29 cellular contexts compared by ENCODE assay signal in the genomic region with DNA sequence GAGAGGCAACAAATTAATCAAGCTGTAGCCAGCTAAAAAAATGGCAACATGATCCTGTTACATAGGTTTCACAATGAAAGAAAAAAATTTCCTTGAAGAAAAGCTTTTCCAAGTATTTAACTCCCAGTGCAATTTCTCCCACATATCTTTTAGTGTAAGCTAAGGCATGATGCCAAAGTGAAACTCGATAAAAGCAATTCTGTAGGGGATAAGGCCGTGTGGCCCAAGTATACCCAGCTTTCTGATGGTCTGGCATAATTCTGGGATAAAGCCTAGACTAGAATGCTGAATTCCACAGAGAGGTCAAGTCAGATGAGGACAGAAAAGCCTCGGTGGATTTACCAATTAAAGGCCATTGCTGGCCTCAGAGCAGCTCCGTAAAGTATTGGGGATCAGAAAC. TPM values are rescaled to one million over a fixed set of nuclear protein-coding genes. Genes with fewer than 3 reads are reported as not detected.
DNase-seq lines count a peak whose midpoint lies in the region; ATAC-seq and TF ChIP-seq lines count a peak whose summit lies in the region.
"Had no signal": no experiment of that assay in that cellular context is flagged by ENCODE, and none has a peak within 500 bp of the region (broad histone marks: within the 10 kb centered on the region; RNA-seq: fewer than 3 reads in every experiment).

No MANE protein-coding gene starts in this region.

- H3K36me3 Mint-ChIP-seq in activated naive CD8-positive, alpha-beta T cell: peaks cover 2% of the 10 kb centered on the region
- peaks cover 3% of the 10 kb centered on the region for H3K36me3 Mint-ChIP-seq in activated naive CD8-positive, alpha-beta T cell treated with anti-CD3 and anti-CD28 coated beads for 36 hours
- H3K36me3 Mint-ChIP-seq in chondrocyte (ENCODE audit: low read depth): peaks cover 3% of the 10 kb centered on the region
- H3K36me3 Mint-ChIP-seq in natural killer cell treated with Interleukin-12 subunit alpha and Interleukin-12 subunit beta and Interleukin-15 and Interleukin-18, amount 100 ng/mL, for 72 hours: no peaks in the 10 kb centered on the region

- no peak overlapping the region for H3K9ac ChIP-seq in mesenchymal stem cell (ENCODE audit: low read length)
- peak overlapping the region in 2 of 3 donors; percentile 9 to 17 for H3K9ac ChIP-seq in skeletal muscle tissue (ENCODE audit: low read depth in 1 of 3, low read length in 3 of 3)

- no peak overlapping the region for H2BK15ac ChIP-seq in mesenchymal stem cell (ENCODE audit: low read depth, poor library complexity, severe bottlenecking)

- no peak overlapping the region for H2BK5ac ChIP-seq in mesenchymal stem cell (ENCODE audit: low read depth, low read length, poor library complexity, severe bottlenecking)

- H3K36me3 ChIP-seq in mesenchymal stem cell (ENCODE audit: control insufficient read depth in 1 of 2, insufficient read depth in 2 of 2, low read depth in 1 of 2, low read length in 2 of 2) (peaks cover 0 to 11% of the 10 kb centered on the region in 2 experiments), skeletal muscle tissue (ENCODE audit: control insufficient read depth in 3 of 3, insufficient read depth in 3 of 3, low read length in 3 of 3) (peaks cover 2 to 6% (median 2%) of the 10 kb centered on the region in 3 donors), transverse colon (peaks cover 0 to 5% (median 0%) of the 10 kb centered on the region in 4 donors)

- H3K23ac ChIP-seq in mesenchymal stem cell (ENCODE audit: low read length in 2 of 2): no peak overlapping the region

- H3K9me3 ChIP-seq in mesenchymal stem cell (ENCODE audit: control insufficient read depth, low read length) (no peaks in the 10 kb centered on the region), skeletal muscle tissue (ENCODE audit: control insufficient read depth in 3 of 3, low read length in 3 of 3) (no peaks in the 10 kb centered on the region), transverse colon (no peaks in the 10 kb centered on the region)
- H3K9me3 ChIP-seq: left lung, neutrophil, testis had no signal

- no peak overlapping the region for H4K8ac ChIP-seq in mesenchymal stem cell (ENCODE audit: low read length)

- intact Hi-C loops in transverse colon (cut with DNase I; ENCODE audit: low total_unique reads): no loop called here

- peaks cover 18% of the 10 kb centered on the region for H3K79me1 ChIP-seq in mesenchymal stem cell (replicated peaks; ENCODE audit: low read length, poor library complexity, severe bottlenecking)

- WGBS in mesenchymal stem cell: 95% methylated on average over 4 of the region's 4 CpGs
- WGBS in transverse colon (ENCODE audit: low coverage in 1 of 2), 2 donors: 79 to 83% methylated on average over 4 of the region's 4 CpGs

- H2AK5ac ChIP-seq in mesenchymal stem cell (ENCODE audit: low read length, severe bottlenecking): peak overlapping the region; percentile 56

- no peak for TF ChIP-seq EP300 in transverse colon (IDR thresholded peaks at IDR 0.05; ENCODE audit: low read depth)

- no peaks in the 10 kb centered on the region for H3K27me3 ChIP-seq in mesenchymal stem cell (ENCODE audit: control insufficient read depth in 1 of 2, insufficient read depth in 1 of 2, low read length in 2 of 2)
- no peaks in the 10 kb centered on the region for H3K27me3 ChIP-seq in skeletal muscle tissue (ENCODE audit: control insufficient read depth in 3 of 3, insufficient read depth in 3 of 3, low read length in 3 of 3)
- H3K27me3 ChIP-seq in transverse colon: no peaks in the 10 kb centered on the region
- H3K27me3 ChIP-seq: left lung, neutrophil, testis had no signal

- H3K27me3 Mint-ChIP-seq in activated naive CD8-positive, alpha-beta T cell: no peaks in the 10 kb centered on the region
- H3K27me3 Mint-ChIP-seq in activated naive CD8-positive, alpha-beta T cell treated with anti-CD3 and anti-CD28 coated beads for 36 hours: no peaks in the 10 kb centered on the region
- H3K27me3 Mint-ChIP-seq in chondrocyte (ENCODE audit: low read depth): no peaks in the 10 kb centered on the region
- no peaks in the 10 kb centered on the region for H3K27me3 Mint-ChIP-seq in natural killer cell treated with Interleukin-12 subunit alpha and Interleukin-12 subunit beta and Interleukin-15 and Interleukin-18, amount 100 ng/mL, for 72 hours
- H3K27me3 Mint-ChIP-seq: brain; CD4-positive, CD25-positive, alpha-beta regulatory T cell; memory B cell had no signal

- in situ Hi-C loops in transverse colon (cut with MboI; ENCODE audit: low pct_ligation_motif_present in 1 of 4, low pct_unique_long_range_greater_than_20kb in 1 of 4, low sequenced_read_pairs in 3 of 4): no loop called here

- DNase-seq in activated naive CD8-positive, alpha-beta T cell treated with anti-CD3 and anti-CD28 coated beads for 36 hours: no peak
- no peak for DNase-seq in chondrocyte (ENCODE audit: low spot score)
- DNase-seq in mesenchymal stem cell: no peak
- no peak for DNase-seq in natural killer cell treated with Interleukin-12 subunit alpha and Interleukin-12 subunit beta and Interleukin-15 and Interleukin-18, amount 100 ng/mL, for 72 hours (ENCODE audit: low spot score)
- no peak for DNase-seq in transverse colon
- DNase-seq: activated CD4-positive, alpha-beta T cell treated with anti-CD3 and anti-CD28 coated beads, Interleukin-2, amount 50 U/mL, for 1 hour; activated CD4-positive, CD25-positive, alpha-beta regulatory T cell; activated naive CD4-positive, alpha-beta T cell; activated T-cell treated with anti-CD3 and anti-CD28 coated beads, Interleukin-2, amount 50 U/mL, for 1 hour; amniotic stem cell; CD4-positive, CD25-positive, alpha-beta regulatory T cell; cerebellar nuclear complex; GOT3; left lung; NCI-H1417; NCI-H2029 treated with DMSO at 0.1 percent for 48 hours; NCI-H524; NK-92 treated with Interleukin-12 subunit alpha and Interleukin-12 subunit beta, amount 100 ng/mL, for 24 hours; PC-3; stimulated activated naive CD4-positive, alpha-beta T cell; testis had no signal

- no peak overlapping the region for H3K4me3 Mint-ChIP-seq in activated naive CD8-positive, alpha-beta T cell
- H3K4me3 Mint-ChIP-seq in activated naive CD8-positive, alpha-beta T cell treated with anti-CD3 and anti-CD28 coated beads for 36 hours: no peak overlapping the region
- no peak overlapping the region for H3K4me3 Mint-ChIP-seq in chondrocyte (ENCODE audit: unreplicated experiment)
- H3K4me3 Mint-ChIP-seq in natural killer cell treated with Interleukin-12 subunit alpha and Interleukin-12 subunit beta and Interleukin-15 and Interleukin-18, amount 100 ng/mL, for 72 hours: no peak overlapping the region
- H3K4me3 Mint-ChIP-seq: brain, memory B cell had no signal

- ATAC-seq in natural killer cell treated with Interleukin-12 subunit alpha and Interleukin-12 subunit beta and Interleukin-15 and Interleukin-18, amount 100 ng/mL, for 72 hours: no peak
- ATAC-seq in HG03565 (IDR thresholded peaks at IDR 0.05; ENCODE audit: unreplicated experiment): no peak
- ATAC-seq: left lung, PC-3 had no signal

- H3K4me1 Mint-ChIP-seq in activated naive CD8-positive, alpha-beta T cell (ENCODE audit: low read depth): peaks cover 47% of the 10 kb centered on the region
- H3K4me1 Mint-ChIP-seq in activated naive CD8-positive, alpha-beta T cell treated with anti-CD3 and anti-CD28 coated beads for 36 hours: peaks cover 22% of the 10 kb centered on the region
- peaks cover 50% of the 10 kb centered on the region for H3K4me1 Mint-ChIP-seq in chondrocyte (ENCODE audit: low read depth)
- H3K4me1 Mint-ChIP-seq in natural killer cell treated with Interleukin-12 subunit alpha and Interleukin-12 subunit beta and Interleukin-15 and Interleukin-18, amount 100 ng/mL, for 72 hours (ENCODE audit: low read depth in 2 of 2): peaks cover 37 to 42% of the 10 kb centered on the region in 2 donors

- H3K27ac ChIP-seq in mesenchymal stem cell (ENCODE audit: low read length, poor library complexity, severe bottlenecking): no peak overlapping the region
- no peak overlapping the region for H3K27ac ChIP-seq in skeletal muscle tissue (ENCODE audit: low read depth, low read length)
- H3K27ac ChIP-seq in transverse colon: no peak overlapping the region
- H3K27ac ChIP-seq: 22Rv1, left lung, neutrophil, skin epidermis had no signal

- no peak overlapping the region for H3K18ac ChIP-seq in mesenchymal stem cell (ENCODE audit: low read depth in 1 of 2, low read length in 2 of 2)

- TF ChIP-seq POLR2A in transverse colon (IDR thresholded peaks at IDR 0.05): no peak

- no peak overlapping the region for H2AFZ ChIP-seq in mesenchymal stem cell (ENCODE audit: low read depth, low read length)

- TF ChIP-seq CTCF in chondrocyte (IDR thresholded peaks at IDR 0.05) (no peak), transverse colon (IDR thresholded peaks at IDR 0.05) (no peak)

- H3K4me1 ChIP-seq in mesenchymal stem cell (ENCODE audit: control insufficient read depth, insufficient read depth, low read depth, low read length) (peaks cover 4% of the 10 kb centered on the region), skeletal muscle tissue (ENCODE audit: control insufficient read depth in 3 of 3, insufficient read depth in 3 of 3, low read length in 3 of 3) (peaks cover 5 to 12% (median 6%) of the 10 kb centered on the region in 3 donors), transverse colon (peaks cover 0 to 14% (median 0%) of the 10 kb centered on the region in 4 donors)
- H3K4me1 ChIP-seq: left lung had no signal

- H3K9me3 Mint-ChIP-seq in activated naive CD8-positive, alpha-beta T cell (ENCODE audit: low read depth): no peaks in the 10 kb centered on the region
- H3K9me3 Mint-ChIP-seq in activated naive CD8-positive, alpha-beta T cell treated with anti-CD3 and anti-CD28 coated beads for 36 hours: no peaks in the 10 kb centered on the region
- H3K9me3 Mint-ChIP-seq in chondrocyte (ENCODE audit: low read depth): no peaks in the 10 kb centered on the region
- no peaks in the 10 kb centered on the region for H3K9me3 Mint-ChIP-seq in natural killer cell treated with Interleukin-12 subunit alpha and Interleukin-12 subunit beta and Interleukin-15 and Interleukin-18, amount 100 ng/mL, for 72 hours
- H3K9me3 Mint-ChIP-seq: brain; CD4-positive, CD25-positive, alpha-beta regulatory T cell; memory B cell had no signal

- H3K27ac Mint-ChIP-seq in activated naive CD8-positive, alpha-beta T cell: peak overlapping the region; percentile 23
- no peak overlapping the region for H3K27ac Mint-ChIP-seq in activated naive CD8-positive, alpha-beta T cell treated with anti-CD3 and anti-CD28 coated beads for 36 hours
- peak overlapping the region; percentile 22 for H3K27ac Mint-ChIP-seq in chondrocyte (ENCODE audit: unreplicated experiment)
- no peak overlapping the region for H3K27ac Mint-ChIP-seq in natural killer cell treated with Interleukin-12 subunit alpha and Interleukin-12 subunit beta and Interleukin-15 and Interleukin-18, amount 100 ng/mL, for 72 hours

- no peak overlapping the region for H3K4me2 ChIP-seq in mesenchymal stem cell (ENCODE audit: low read length, poor library complexity, severe bottlenecking)

- no peak overlapping the region for H2BK120ac ChIP-seq in mesenchymal stem cell (ENCODE audit: low read depth, low read length)

- no peak overlapping the region for H4K91ac ChIP-seq in mesenchymal stem cell (ENCODE audit: low read length)

- no peak overlapping the region for H3K14ac ChIP-seq in mesenchymal stem cell (ENCODE audit: low read length in 2 of 2)

- no peak overlapping the region for H3K4ac ChIP-seq in mesenchymal stem cell (ENCODE audit: low read depth in 1 of 2, low read length in 2 of 2)

- H3K4me3 ChIP-seq in mesenchymal stem cell (ENCODE audit: insufficient read depth in 1 of 2, low read depth in 1 of 2, low read length in 2 of 2) (no peak overlapping the region), skeletal muscle tissue (ENCODE audit: low read length in 3 of 3) (no peak overlapping the region), transverse colon (no peak overlapping the region)
- H3K4me3 ChIP-seq: left lung, skin epidermis, testis had no signal

- H2BK12ac ChIP-seq in mesenchymal stem cell (ENCODE audit: low read length in 2 of 2): no peak overlapping the region

RNA-seq across cellular contexts. Expression of a gene that starts 36.2 kb away (rescaled TPM):
- total RNA-seq in activated naive CD8-positive, alpha-beta T cell treated with anti-CD3 and anti-CD28 coated beads for 36 hours: 10 to 100 TPM; 55.8 to 55.9 TPM
- total RNA-seq in chondrocyte (31.2 to 34.2 TPM (median 32.3 TPM) in 3 replicates), skeletal muscle tissue (31.3 TPM), transverse colon (10 to 100 TPM; 40.0 to 46.8 (median 41.9) TPM)
- polyA plus RNA-seq in mesenchymal stem cell (2013, experiment 1 of 2): 19.8 TPM
- polyA plus RNA-seq in mesenchymal stem cell (2013, experiment 2 of 2): 18.5 TPM
- 10 to 100 TPM; 54.3 to 72.4 TPM for total RNA-seq in natural killer cell treated with Interleukin-12 subunit alpha and Interleukin-12 subunit beta and Interleukin-15 and Interleukin-18, amount 100 ng/mL, for 72 hours

RNA-seq across cellular contexts. Expression of a gene that starts 46.4 kb away (rescaled TPM):
- total RNA-seq in activated naive CD8-positive, alpha-beta T cell treated with anti-CD3 and anti-CD28 coated beads for 36 hours: 100 to 1,000 TPM; 136 to 140 TPM
- 0.97 to 1.8 TPM (median 1.5 TPM) in 3 replicates for total RNA-seq in chondrocyte
- 0.48 TPM for polyA plus RNA-seq in mesenchymal stem cell (2013, experiment 1 of 2)
- 0.48 TPM for polyA plus RNA-seq in mesenchymal stem cell (2013, experiment 2 of 2)
- not detected for total RNA-seq in skeletal muscle tissue
- 10 to 100 TPM; 33.8 to 89.7 TPM for total RNA-seq in natural killer cell treated with Interleukin-12 subunit alpha and Interleukin-12 subunit beta and Interleukin-15 and Interleukin-18, amount 100 ng/mL, for 72 hours
- total RNA-seq in transverse colon: 1 to 10 TPM in 2 of 4 donors, under 1 TPM in 1, not detected in 1; 0.96 to 9.0 (median 7.6) TPM

Comparison
In these comparisons a context has a peak if more than half of its experiments do, and no peak if none do; other contexts are left out.
1. H3K27ac Mint-ChIP-seq: peak in activated naive CD8-positive, alpha-beta T cell (single experiment) and chondrocyte (single experiment); none in activated naive CD8-positive, alpha-beta T cell treated with anti-CD3 and anti-CD28 coated beads for 36 hours (single experiment) and natural killer cell treated with Interleukin-12 subunit alpha and Interleukin-12 subunit beta and Interleukin-15 and Interleukin-18, amount 100 ng/mL, for 72 hours (0 of 2).